7 cellular contexts compared by ENCODE assay signal in the genomic region with DNA sequence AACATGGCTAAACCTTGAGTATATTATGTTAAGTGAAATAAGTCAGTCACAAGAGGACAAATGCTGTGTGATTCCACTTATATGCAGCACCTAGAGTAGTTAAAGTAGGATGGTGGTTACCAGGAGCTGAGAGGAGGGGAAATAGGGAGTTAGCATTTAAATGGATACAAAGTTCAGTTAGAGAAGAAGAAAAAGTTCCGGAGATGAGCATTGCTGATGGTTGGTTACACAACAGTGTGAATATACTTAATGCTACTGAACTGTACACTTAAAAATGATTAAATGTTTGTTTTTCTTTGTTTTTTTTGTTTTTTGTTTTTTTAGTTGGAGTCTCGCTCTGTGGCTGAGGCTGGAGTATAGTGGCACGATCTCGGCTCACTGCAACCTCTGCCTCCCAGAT.
"Had no signal": no experiment of that assay in that cellular context is flagged by ENCODE, and none has a peak within 500 bp of the region (broad histone marks: within the 10 kb centered on the region; RNA-seq: fewer than 3 reads in every experiment).

No MANE protein-coding gene starts in this region.

- H3K27ac ChIP-seq: HL-60, KMS-11 had no signal

- H3K4me2 ChIP-seq: KMS-11 had no signal

- H3K4me3 ChIP-seq: K562 had no signal

- FAIRE-seq: HTR-8/SVneo, K562 had no signal

- H3K9ac ChIP-seq: KMS-11 had no signal

- ATAC-seq: K562 had no signal

- DNase-seq: IMR-90, KBM-7, KG1 had no signal
